7 cellular contexts compared by ENCODE assay signal in genomic region chr11:124127134-124127533, GRCh38. TPM values are rescaled to one million over a fixed set of nuclear protein-coding genes. Genes with fewer than 3 reads are reported as not detected.
"Had no signal": no experiment of that assay in that cellular context is flagged by ENCODE, and none has a peak within 500 bp of the region (broad histone marks: within the 10 kb centered on the region; RNA-seq: fewer than 3 reads in every experiment).

No MANE protein-coding gene starts in this region.

RNA-seq across cellular contexts. Expression of gene OR10D3, which starts 56.0 kb away (rescaled TPM):
- total RNA-seq: GM23248, GM23338, H1, H4, H7, H9, HFFc6 had no signal
- polyA plus RNA-seq: GM23248, GM23338, H1 had no signal
